In the genomic region with DNA sequence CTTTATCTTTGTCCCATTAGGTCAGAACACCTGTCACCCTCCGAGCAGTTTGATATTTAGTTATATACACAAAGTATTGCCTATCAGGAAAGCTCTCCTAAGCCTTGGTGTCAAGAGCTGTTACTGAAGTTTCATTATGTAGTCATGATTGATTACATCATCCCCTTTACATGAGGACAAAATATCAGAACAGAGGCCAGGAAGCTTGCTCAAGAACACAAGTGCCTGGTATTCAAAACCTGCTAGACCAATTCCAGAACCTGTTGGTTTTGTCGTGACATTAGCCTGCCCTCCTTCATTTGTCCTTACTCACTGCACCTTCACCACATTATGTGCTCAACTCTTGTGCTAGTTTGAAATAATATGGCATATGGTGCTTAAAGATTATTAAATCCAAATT, we compare ENCODE assay signal across 19 cellular contexts.
"Had no signal": no experiment of that assay in that cellular context is flagged by ENCODE, and none has a peak within 500 bp of the region (broad histone marks: within the 10 kb centered on the region; RNA-seq: fewer than 3 reads in every experiment).

No MANE protein-coding gene starts in this region.

- H3K4me2 ChIP-seq: smooth muscle cell had no signal

- ATAC-seq: effector memory CD8-positive, alpha-beta T cell; left cardiac atrium; natural killer cell treated with Interleukin-12 subunit alpha and Interleukin-12 subunit beta and Interleukin-15 and Interleukin-18, amount 100 ng/mL, for 72 hours; right cardiac atrium; stimulated activated memory B cell treated with anti-CD40 and anti-IgM and Interleukin-4, amounts not matched to agents 10 μg/mL and 1 μg/mL and 100 μg/mL, for 72 hours had no signal

- H3K36me3 ChIP-seq: transverse colon had no signal

- H3K9me3 ChIP-seq: transverse colon had no signal

- H3K4me1 ChIP-seq: transverse colon had no signal

- H3K36me3 Mint-ChIP-seq: activated naive CD8-positive, alpha-beta T cell; brain; natural killer cell treated with Interleukin-12 subunit alpha and Interleukin-12 subunit beta and Interleukin-15 and Interleukin-18, amount 100 ng/mL, for 72 hours; stimulated activated memory B cell treated with anti-CD40 and anti-IgM and Interleukin-4, amounts not matched to agents 10 μg/mL and 1 μg/mL and 100 μg/mL, for 72 hours had no signal

- H3K9me3 Mint-ChIP-seq: stimulated activated memory B cell treated with anti-CD40 and anti-IgM and Interleukin-4, amounts not matched to agents 10 μg/mL and 1 μg/mL and 100 μg/mL, for 72 hours had no signal

- H3K27ac ChIP-seq: transverse colon had no signal

- H3K4me3 Mint-ChIP-seq: activated naive CD8-positive, alpha-beta T cell; brain; dendritic cell treated with granulocyte-macrophage colony-stimulating factor and Interleukin-4, amounts not matched to agents 40 ng/mL and 50 ng/mL, for 4 days; effector memory CD8-positive, alpha-beta T cell; natural killer cell treated with Interleukin-12 subunit alpha and Interleukin-12 subunit beta and Interleukin-15 and Interleukin-18, amount 100 ng/mL, for 72 hours; stimulated activated memory B cell treated with anti-CD40 and anti-IgM and Interleukin-4, amounts not matched to agents 10 μg/mL and 1 μg/mL and 100 μg/mL, for 72 hours had no signal

- H3K4me1 Mint-ChIP-seq: brain; stimulated activated memory B cell treated with anti-CD40 and anti-IgM and Interleukin-4, amounts not matched to agents 10 μg/mL and 1 μg/mL and 100 μg/mL, for 72 hours had no signal

- H3K4me3 ChIP-seq: smooth muscle cell, transverse colon had no signal

- H3K27me3 Mint-ChIP-seq: activated naive CD8-positive, alpha-beta T cell; brain; dendritic cell treated with granulocyte-macrophage colony-stimulating factor and Interleukin-4, amounts not matched to agents 40 ng/mL and 50 ng/mL, for 4 days; effector memory CD8-positive, alpha-beta T cell; natural killer cell treated with Interleukin-12 subunit alpha and Interleukin-12 subunit beta and Interleukin-15 and Interleukin-18, amount 100 ng/mL, for 72 hours; progenitor cell of endocrine pancreas; stimulated activated memory B cell treated with anti-CD40 and anti-IgM and Interleukin-4, amounts not matched to agents 10 μg/mL and 1 μg/mL and 100 μg/mL, for 72 hours had no signal

- DNase-seq: activated CD4-positive, alpha-beta T cell treated with anti-CD3 and anti-CD28 coated beads for 1 hour; activated CD4-positive, alpha-beta T cell treated with anti-CD3 and anti-CD28 coated beads, Interleukin-2, amount 50 U/mL, for 48 hours; activated gamma-delta T cell; activated T-cell treated with anti-CD3 and anti-CD28 coated beads, Interleukin-2, amount 50 U/mL, for 48 hours; amygdala; cerebellar nuclear complex; effector memory CD8-positive, alpha-beta T cell; erythroblast; left cardiac atrium; occipital lobe; right cardiac atrium; transverse colon had no signal

- H3K27me3 ChIP-seq: transverse colon had no signal

- H3K27ac Mint-ChIP-seq: activated naive CD8-positive, alpha-beta T cell; brain; dendritic cell treated with granulocyte-macrophage colony-stimulating factor and Interleukin-4, amounts not matched to agents 40 ng/mL and 50 ng/mL, for 4 days; effector memory CD8-positive, alpha-beta T cell; natural killer cell treated with Interleukin-12 subunit alpha and Interleukin-12 subunit beta and Interleukin-15 and Interleukin-18, amount 100 ng/mL, for 72 hours; progenitor cell of endocrine pancreas; stimulated activated memory B cell treated with anti-CD40 and anti-IgM and Interleukin-4, amounts not matched to agents 10 μg/mL and 1 μg/mL and 100 μg/mL, for 72 hours had no signal
